In genomic region chr6:104603108-104603745, GRCh38 we compare ENCODE assay signal across 22 cellular contexts.
DNase-seq lines count a peak whose midpoint lies in the region; ATAC-seq lines count a peak whose summit lies in the region.
"Had no signal": no experiment of that assay in that cellular context is flagged by ENCODE, and none has a peak within 500 bp of the region (broad histone marks: within the 10 kb centered on the region; RNA-seq: fewer than 3 reads in every experiment).

No MANE protein-coding gene starts in this region.

- H3K36me3 Mint-ChIP-seq in activated CD8-positive, alpha-beta memory T cell treated with anti-CD3 and anti-CD28 coated beads, Interleukin-2, amount 10 ng/mL, durations not matched to agents 7 days and 5 days, result no peaks in the 10 kb centered on the region
- H3K36me3 Mint-ChIP-seq in stimulated activated effector memory CD8-positive, alpha-beta T cell treated with anti-CD3 and anti-CD28 coated beads, Interleukin-12 subunit alpha, Interleukin-12 subunit beta, amount 100 ng/mL, for 72 hours, result no peaks in the 10 kb centered on the region
- H3K36me3 Mint-ChIP-seq: CD14-positive monocyte, memory B cell, naive B cell had no signal

- H3K4me1 Mint-ChIP-seq in activated CD8-positive, alpha-beta memory T cell treated with anti-CD3 and anti-CD28 coated beads, Interleukin-2, amount 10 ng/mL, durations not matched to agents 7 days and 5 days, result peaks cover 11% of the 10 kb centered on the region
- peaks cover 9% of the 10 kb centered on the region for H3K4me1 Mint-ChIP-seq in stimulated activated effector memory CD8-positive, alpha-beta T cell treated with anti-CD3 and anti-CD28 coated beads, Interleukin-12 subunit alpha, Interleukin-12 subunit beta, amount 100 ng/mL, for 72 hours
- H3K4me1 Mint-ChIP-seq: memory B cell, naive B cell had no signal

- H3K9me3 Mint-ChIP-seq in activated CD8-positive, alpha-beta memory T cell treated with anti-CD3 and anti-CD28 coated beads, Interleukin-2, amount 10 ng/mL, durations not matched to agents 7 days and 5 days (ENCODE audit: low read depth), result no peaks in the 10 kb centered on the region
- H3K9me3 Mint-ChIP-seq in stimulated activated effector memory CD8-positive, alpha-beta T cell treated with anti-CD3 and anti-CD28 coated beads, Interleukin-12 subunit alpha, Interleukin-12 subunit beta, amount 100 ng/mL, for 72 hours, result no peaks in the 10 kb centered on the region
- H3K9me3 Mint-ChIP-seq: memory B cell, naive B cell had no signal

- ATAC-seq in activated CD8-positive, alpha-beta memory T cell treated with anti-CD3 and anti-CD28 coated beads, Interleukin-2, amount 10 ng/mL, durations not matched to agents 7 days and 5 days, result peak; percentile 42
- ATAC-seq in stimulated activated effector memory CD8-positive, alpha-beta T cell treated with anti-CD3 and anti-CD28 coated beads, Interleukin-12 subunit alpha, Interleukin-12 subunit beta, amount 100 ng/mL, for 72 hours, result peak; percentile 85
- ATAC-seq in HG02623 (IDR thresholded peaks at IDR 0.05; ENCODE audit: unreplicated experiment), result no peak
- ATAC-seq: right lobe of liver had no signal

- H3K27ac ChIP-seq in caudate nucleus (ENCODE audit: low read depth, low read length), result peak overlapping the region; percentile 40
- H3K27ac ChIP-seq: KMS-11, right lobe of liver had no signal

- H3K4me3 Mint-ChIP-seq in activated CD8-positive, alpha-beta memory T cell treated with anti-CD3 and anti-CD28 coated beads, Interleukin-2, amount 10 ng/mL, durations not matched to agents 7 days and 5 days, result no peak overlapping the region
- no peak overlapping the region for H3K4me3 Mint-ChIP-seq in stimulated activated effector memory CD8-positive, alpha-beta T cell treated with anti-CD3 and anti-CD28 coated beads, Interleukin-12 subunit alpha, Interleukin-12 subunit beta, amount 100 ng/mL, for 72 hours
- H3K4me3 Mint-ChIP-seq: CD14-positive monocyte, memory B cell, naive B cell had no signal

- H3K27me3 Mint-ChIP-seq in activated CD8-positive, alpha-beta memory T cell treated with anti-CD3 and anti-CD28 coated beads, Interleukin-2, amount 10 ng/mL, durations not matched to agents 7 days and 5 days, result peaks cover 11% of the 10 kb centered on the region
- H3K27me3 Mint-ChIP-seq: memory B cell, naive B cell had no signal

- no peak for DNase-seq in activated CD8-positive, alpha-beta memory T cell treated with anti-CD3 and anti-CD28 coated beads, Interleukin-2, amount 10 ng/mL, durations not matched to agents 7 days and 5 days
- DNase-seq in activated CD8-positive, alpha-beta memory T cell treated with anti-CD3 and anti-CD28 coated beads, Interleukin-2, amount 50 U/mL, for 48 hours, result no peak
- DNase-seq in OCI-M1 (lab: John Stamatoyannopoulos, UW), result peak; percentile 23
- peak in 3 of 61 donors; percentile 45 to 79 (median 55) for DNase-seq in caudate nucleus (lab: John Stamatoyannopoulos, UW)
- DNase-seq in stimulated activated effector memory CD8-positive, alpha-beta T cell treated with anti-CD3 and anti-CD28 coated beads, Interleukin-12 subunit alpha, Interleukin-12 subunit beta, amount 100 ng/mL, for 72 hours (ENCODE audit: low spot score in 2 of 2), result no peak
- DNase-seq in NCI-H187 (lab: John Stamatoyannopoulos, UW), result no peak
- no peak for DNase-seq in NCI-H774 (lab: John Stamatoyannopoulos, UW)
- DNase-seq: activated CD4-positive, CD25-positive, alpha-beta regulatory T cell; activated effector memory CD4-positive, alpha-beta T cell treated with Interleukin-2 at 50 U/mL for 16 hours; amygdala; EL; glutamatergic neuron; naive B cell; NCI-H2029; NCI-H345; right lobe of liver; stimulated activated CD8-positive, alpha-beta memory T cell treated with anti-CD3 and anti-CD28 coated beads, Interleukin-4, amount 100 ng/mL, for 48 hours; T1000 had no signal

- CTCF ChIA-PET in activated CD8-positive, alpha-beta memory T cell treated with anti-CD3 and anti-CD28 coated beads, Interleukin-2, amount 10 ng/mL, durations not matched to agents 7 days and 5 days (lab: Charles Lee), result no interaction called here

- no peak overlapping the region for H3K27ac Mint-ChIP-seq in activated CD8-positive, alpha-beta memory T cell treated with anti-CD3 and anti-CD28 coated beads, Interleukin-2, amount 10 ng/mL, durations not matched to agents 7 days and 5 days
- no peak overlapping the region for H3K27ac Mint-ChIP-seq in stimulated activated effector memory CD8-positive, alpha-beta T cell treated with anti-CD3 and anti-CD28 coated beads, Interleukin-12 subunit alpha, Interleukin-12 subunit beta, amount 100 ng/mL, for 72 hours
- H3K27ac Mint-ChIP-seq: CD14-positive monocyte, memory B cell, naive B cell had no signal
